Comparison of ENCODE assay signal across 9 cellular contexts in genomic region chr2:161134547-161135518, GRCh38. TPM values are rescaled to one million over a fixed set of nuclear protein-coding genes. Genes with fewer than 3 reads are reported as not detected.
DNase-seq lines count a peak whose midpoint lies in the region; ATAC-seq and TF ChIP-seq lines count a peak whose summit lies in the region.
"Had no signal": no experiment of that assay in that cellular context is flagged by ENCODE, and none has a peak within 500 bp of the region (broad histone marks: within the 10 kb centered on the region; RNA-seq: fewer than 3 reads in every experiment).

No MANE protein-coding gene starts in this region.

- TF ChIP-seq EP300 in transverse colon (IDR thresholded peaks at IDR 0.05; ENCODE audit: low read depth) = no peak

- no peak for TF ChIP-seq CTCF in activated CD8-positive, alpha-beta T cell treated with anti-CD3 and anti-CD28 coated beads for 36 hours (IDR thresholded peaks at IDR 0.05)
- TF ChIP-seq CTCF in transverse colon (IDR thresholded peaks at IDR 0.05) (no peak), glutamatergic neuron (IDR thresholded peaks at IDR 0.05; ENCODE audit: partially characterized antibody, unreplicated experiment) (no peak)

- peak overlapping the region; percentile 71 to 77 (median 74) for H3K27ac ChIP-seq in transverse colon
- H3K27ac ChIP-seq: C4-2B had no signal

- H3K9me3 ChIP-seq in transverse colon = no peaks in the 10 kb centered on the region

- no peak for TF ChIP-seq POLR2A in transverse colon (IDR thresholded peaks at IDR 0.05)

- peaks cover 3% of the 10 kb centered on the region for H3K36me3 Mint-ChIP-seq in activated T-cell treated with anti-CD3 and anti-CD28 coated beads, Interleukin-2, amount 50 U/mL, for 24 hours (ENCODE audit: low read depth)
- H3K36me3 Mint-ChIP-seq in activated CD8-positive, alpha-beta T cell treated with anti-CD3 and anti-CD28 coated beads for 36 hours (ENCODE audit: low read depth) = peaks cover 4% of the 10 kb centered on the region
- H3K36me3 Mint-ChIP-seq in glutamatergic neuron (ENCODE audit: unreplicated experiment) = no peaks in the 10 kb centered on the region

- peaks cover 45% of the 10 kb centered on the region for H3K4me1 Mint-ChIP-seq in activated T-cell treated with anti-CD3 and anti-CD28 coated beads, Interleukin-2, amount 50 U/mL, for 24 hours (ENCODE audit: low read depth)
- H3K4me1 Mint-ChIP-seq in activated CD8-positive, alpha-beta T cell treated with anti-CD3 and anti-CD28 coated beads for 36 hours (ENCODE audit: low read depth) = peaks cover 34% of the 10 kb centered on the region
- peaks cover 3% of the 10 kb centered on the region for H3K4me1 Mint-ChIP-seq in glutamatergic neuron (ENCODE audit: low read depth, unreplicated experiment)

- H3K27me3 Mint-ChIP-seq in activated T-cell treated with anti-CD3 and anti-CD28 coated beads, Interleukin-2, amount 50 U/mL, for 24 hours = no peaks in the 10 kb centered on the region
- no peaks in the 10 kb centered on the region for H3K27me3 Mint-ChIP-seq in activated CD8-positive, alpha-beta T cell treated with anti-CD3 and anti-CD28 coated beads for 36 hours
- H3K27me3 Mint-ChIP-seq in glutamatergic neuron (ENCODE audit: unreplicated experiment) = no peaks in the 10 kb centered on the region

- peak overlapping the region; percentile 22 for H3K27ac Mint-ChIP-seq in activated T-cell treated with anti-CD3 and anti-CD28 coated beads, Interleukin-2, amount 50 U/mL, for 24 hours
- peak overlapping the region; percentile 47 for H3K27ac Mint-ChIP-seq in activated CD8-positive, alpha-beta T cell treated with anti-CD3 and anti-CD28 coated beads for 36 hours
- no peak overlapping the region for H3K27ac Mint-ChIP-seq in glutamatergic neuron (ENCODE audit: unreplicated experiment)

- H3K36me3 ChIP-seq in transverse colon = no peaks in the 10 kb centered on the region

- WGBS in transverse colon (ENCODE audit: low coverage in 1 of 2), 2 donors = 14 to 72% methylated on average over 3 to 9 of the region's 9 CpGs

- DNase-seq in activated T-cell treated with anti-CD3 and anti-CD28 coated beads, Interleukin-2, amount 50 U/mL, for 24 hours = no peak
- no peak for DNase-seq in activated T-cell treated with anti-CD3 and anti-CD28 coated beads, Interleukin-2, amount 50 U/mL, for 48 hours
- no peak for DNase-seq in activated CD8-positive, alpha-beta T cell treated with anti-CD3 and anti-CD28 coated beads for 36 hours
- peak; percentile 73 for DNase-seq in left kidney (ENCODE audit: low read depth, low spot score)
- DNase-seq in transverse colon = no peak
- no peak for DNase-seq in glutamatergic neuron

- H3K4me3 ChIP-seq in transverse colon = no peak overlapping the region

- POLR2A ChIA-PET in activated CD8-positive, alpha-beta T cell treated with anti-CD3 and anti-CD28 coated beads for 36 hours (lab: Charles Lee) = interaction anchor here (0.9 to 1.5 kb wide), 3 partner anchors 16 to 44 kb away, joined by 3 read pairs; partner anchors contain the start of gene TANK

- CTCF ChIA-PET in activated CD8-positive, alpha-beta T cell treated with anti-CD3 and anti-CD28 coated beads for 36 hours (lab: Charles Lee) = interaction anchor here (0.6 to 2.5 kb wide), 4 partner anchors 10 to 89 kb away, joined by 3 to 27 read pairs (median 6); no protein-coding TSS in a partner anchor

- peaks cover 3% of the 10 kb centered on the region for H3K9me3 Mint-ChIP-seq in activated T-cell treated with anti-CD3 and anti-CD28 coated beads, Interleukin-2, amount 50 U/mL, for 24 hours
- H3K9me3 Mint-ChIP-seq in activated CD8-positive, alpha-beta T cell treated with anti-CD3 and anti-CD28 coated beads for 36 hours = peaks cover 5% of the 10 kb centered on the region
- H3K9me3 Mint-ChIP-seq in glutamatergic neuron (ENCODE audit: unreplicated experiment) = no peaks in the 10 kb centered on the region

- no peak for ATAC-seq in activated CD8-positive, alpha-beta T cell treated with anti-CD3 and anti-CD28 coated beads for 36 hours
- no peak for ATAC-seq in GM21528 (IDR thresholded peaks at IDR 0.05; ENCODE audit: low FRiP score, unreplicated experiment)
- ATAC-seq in GM19328 (IDR thresholded peaks at IDR 0.05; ENCODE audit: unreplicated experiment) = no peak

- H3K4me1 ChIP-seq in transverse colon = peaks cover 8 to 34% (median 24%) of the 10 kb centered on the region in 4 donors

- in situ Hi-C loops in transverse colon (cut with MboI; ENCODE audit: low pct_ligation_motif_present in 1 of 4, low pct_unique_long_range_greater_than_20kb in 1 of 4, low sequenced_read_pairs in 3 of 4) = no loop called here

- peak overlapping the region; percentile 13 for H3K4me3 Mint-ChIP-seq in activated T-cell treated with anti-CD3 and anti-CD28 coated beads, Interleukin-2, amount 50 U/mL, for 24 hours
- peak overlapping the region; percentile 23 for H3K4me3 Mint-ChIP-seq in activated CD8-positive, alpha-beta T cell treated with anti-CD3 and anti-CD28 coated beads for 36 hours
- no peak overlapping the region for H3K4me3 Mint-ChIP-seq in glutamatergic neuron (ENCODE audit: unreplicated experiment)

- intact Hi-C loops in activated CD8-positive, alpha-beta T cell treated with anti-CD3 and anti-CD28 coated beads for 36 hours (cut with micrococcal nuclease) = no loop called here
- intact Hi-C loops in transverse colon (cut with DNase I; ENCODE audit: low total_unique reads) = no loop called here

- no peaks in the 10 kb centered on the region for H3K27me3 ChIP-seq in transverse colon

RNA-seq across cellular contexts. Expression of gene TANK, which starts 25.4 kb away (rescaled TPM):
- 10 to 100 TPM; 49.2 to 51.6 TPM for total RNA-seq in activated CD8-positive, alpha-beta T cell treated with anti-CD3 and anti-CD28 coated beads for 36 hours
- total RNA-seq in transverse colon (100 to 1,000 TPM in 1 of 4 donors, 10 to 100 TPM in 3; 35.0 to 107 (median 58.0) TPM), glutamatergic neuron (ENCODE audit: unreplicated experiment) (45.9 TPM)
